In genomic region chr2:84947010-84947593, GRCh38 we compare ENCODE assay signal across 13 cellular contexts. TPM values are rescaled to one million over a fixed set of nuclear protein-coding genes. Genes with fewer than 3 reads are reported as not detected.
DNase-seq lines count a peak whose midpoint lies in the region; ATAC-seq and TF ChIP-seq lines count a peak whose summit lies in the region.
"Had no signal": no experiment of that assay in that cellular context is flagged by ENCODE, and none has a peak within 500 bp of the region (broad histone marks: within the 10 kb centered on the region; RNA-seq: fewer than 3 reads in every experiment).

No MANE protein-coding gene starts in this region.

- no peaks in the 10 kb centered on the region for H3K27me3 ChIP-seq in breast epithelium
- no peaks in the 10 kb centered on the region for H3K27me3 ChIP-seq in esophagus (ENCODE audit: control insufficient read depth in 1 of 2, insufficient read depth in 2 of 2, low read length in 2 of 2)
- H3K27me3 ChIP-seq: heart left ventricle had no signal

- TF ChIP-seq POLR2A in breast epithelium (IDR thresholded peaks at IDR 0.05): no peak

- H3K4me3 ChIP-seq in breast epithelium: no peak overlapping the region
- no peak overlapping the region for H3K4me3 ChIP-seq in esophagus (ENCODE audit: low read depth in 1 of 2, low read length in 2 of 2)
- H3K4me3 ChIP-seq: heart left ventricle had no signal

- WGBS in esophagus, 2 donors: 81 to 85% methylated on average over 10 of the region's 10 CpGs

- CTCF ChIA-PET in MCF 10A (lab: Yijun Ruan, JAX): interaction anchor here (0.6 to 7.0 kb wide), 10 partner anchors 10 to 69 kb away, joined by 3 to 64 read pairs (median 6); partner anchors contain the start of gene TMSB10
- CTCF ChIA-PET in WTC11 (lab: Charles Lee): interaction anchor here (2.1 to 6.0 kb wide), 2 partner anchors 10 to 21 kb away, joined by 13 to 43 read pairs; no protein-coding TSS in a partner anchor

- H3K27me3 Mint-ChIP-seq in MCF 10A (ENCODE audit: insufficient read depth, unreplicated experiment) (no peaks in the 10 kb centered on the region), WTC11 (ENCODE audit: low read depth) (no peaks in the 10 kb centered on the region; the same call in none of the 2 replicates)

- H3K27ac ChIP-seq in breast epithelium (no peak overlapping the region), esophagus (ENCODE audit: low read depth in 2 of 2, low read length in 1 of 2) (peak overlapping the region; percentile 87 to 93)

- H3K9me3 Mint-ChIP-seq in MCF 10A (ENCODE audit: unreplicated experiment) (no peaks in the 10 kb centered on the region), WTC11 (no peaks in the 10 kb centered on the region)

- ATAC-seq in WTC11 (no peak), GM19328 (IDR thresholded peaks at IDR 0.05; ENCODE audit: unreplicated experiment) (no peak)
- ATAC-seq: left lobe of liver had no signal

- POLR2A ChIA-PET in MCF 10A (lab: Yijun Ruan, JAX) (interaction anchor here (0.7 to 6.8 kb wide), 13 partner anchors 9 to 487 kb away, joined by 3 to 96 read pairs (median 5); partner anchors contain the start of genes KCMF1 and TMSB10), WTC11 (lab: Charles Lee) (interaction anchor here (1.2 kb wide), 1 partner anchor 24 kb away, joined by 4 read pairs; the partner anchor contains the start of gene KCMF1)

- intact Hi-C loops in MCF 10A (cut with micrococcal nuclease) (no loop called here), breast epithelium (cut with DNase I; ENCODE audit: low total_unique reads) (no loop called here)

- H3K36me3 ChIP-seq in breast epithelium: no peaks in the 10 kb centered on the region
- H3K36me3 ChIP-seq in esophagus (ENCODE audit: control insufficient read depth in 2 of 2, insufficient read depth in 2 of 2, low read length in 1 of 2): no peaks in the 10 kb centered on the region
- H3K36me3 ChIP-seq: heart left ventricle had no signal

- BruUV-seq in MCF 10A (replicated peaks; lab: Mats Ljungman, UMichigan): no TSS peak

- H3K4me1 Mint-ChIP-seq in MCF 10A (ENCODE audit: insufficient read depth, unreplicated experiment) (peaks cover 13% of the 10 kb centered on the region), WTC11 (peaks cover 12% of the 10 kb centered on the region)

- no peak for DNase-seq in MCF 10A (ENCODE audit: unreplicated experiment)
- no peak for DNase-seq in breast epithelium (ENCODE audit: low spot score in 2 of 2)
- no peak for DNase-seq in WTC11 (ENCODE audit: low spot score)
- DNase-seq in HK-2 (ENCODE audit: unreplicated experiment): no peak
- no peak for DNase-seq in stimulated activated naive CD4-positive, alpha-beta T cell treated with Interleukin-2 at 50 U/mL for 16 hours (lab: John Stamatoyannopoulos, UW)
- no peak for DNase-seq in EL
- DNase-seq: heart left ventricle, NCI-H1092, NCI-H510A, occipital lobe had no signal

- H3K4me3 Mint-ChIP-seq in MCF 10A (ENCODE audit: unreplicated experiment): no peak overlapping the region
- no peak overlapping the region for H3K4me3 Mint-ChIP-seq in WTC11

- TF ChIP-seq CTCF in MCF 10A (IDR thresholded peaks at IDR 0.05; ENCODE audit: unreplicated experiment) (no peak), breast epithelium (IDR thresholded peaks at IDR 0.05) (no peak), WTC11 (IDR thresholded peaks at IDR 0.05) (no peak)

- H3K36me3 Mint-ChIP-seq in MCF 10A (ENCODE audit: insufficient read depth, unreplicated experiment): peaks cover 6% of the 10 kb centered on the region
- no peaks in the 10 kb centered on the region for H3K36me3 Mint-ChIP-seq in WTC11

- no peaks in the 10 kb centered on the region for H3K4me1 ChIP-seq in breast epithelium
- no peaks in the 10 kb centered on the region for H3K4me1 ChIP-seq in esophagus (ENCODE audit: control insufficient read depth in 2 of 2, insufficient read depth in 2 of 2, low read length in 1 of 2)

- H3K9me3 ChIP-seq in breast epithelium (no peaks in the 10 kb centered on the region), esophagus (ENCODE audit: control insufficient read depth in 2 of 2, insufficient read depth in 1 of 2, low read depth in 1 of 2, low read length in 1 of 2) (no peaks in the 10 kb centered on the region)
- H3K9me3 ChIP-seq: heart left ventricle had no signal

- H3K27ac Mint-ChIP-seq in MCF 10A (ENCODE audit: low read depth, unreplicated experiment) (peak overlapping the region; percentile 89), WTC11 (no peak overlapping the region)

TF ChIP-seq in WTC11, 78 proteins besides CTCF, POLR2A, EP300 and RAD21:
- TF ChIP-seq SP1 (CRISPR knock-in tag; conservative IDR thresholded peaks at IDR 0.05) (no peak), ZNF121 (CRISPR knock-in tag; IDR thresholded peaks at IDR 0.05) (peak; percentile 88)

RNA-seq across cellular contexts. Expression of gene KCMF1, which starts 23.9 kb away (rescaled TPM):
- 169 and 170 TPM in 2 replicates for total RNA-seq in MCF 10A (2022)
- 10 to 100 TPM; 35.7 to 68.6 (median 49.3) TPM for total RNA-seq in breast epithelium
- 114 to 118 TPM (median 117 TPM) in 3 replicates for total RNA-seq in WTC11 (2021)
- polyA plus RNA-seq in esophagus: 10 to 100 TPM; 33.7 to 52.7 TPM

RNA-seq across cellular contexts. Expression of gene TMSB10, which starts 41.6 kb away (rescaled TPM):
- total RNA-seq in MCF 10A (2022): 3,313 and 3,349 TPM in 2 replicates
- total RNA-seq in breast epithelium: 1,000 to 10,000 TPM; 1,918 to 5,529 (median 3,700) TPM
- 869 to 943 TPM (median 911 TPM) in 3 replicates for total RNA-seq in WTC11 (2021)
- polyA plus RNA-seq in esophagus: 1,000 to 10,000 TPM; 1,127 to 2,184 TPM

Comparison
In these comparisons a context has a peak if more than half of its experiments do, and no peak if none do; other contexts are left out.
1. H3K27ac ChIP-seq: peak in esophagus (2 of 2); none in breast epithelium (0 of 2).